Comparison of ENCODE assay signal across 35 cellular contexts in genomic region chr4:106002979-106003378, GRCh38.
"Had no signal": no experiment of that assay in that cellular context is flagged by ENCODE, and none has a peak within 500 bp of the region (broad histone marks: within the 10 kb centered on the region; RNA-seq: fewer than 3 reads in every experiment).

No MANE protein-coding gene starts in this region.

- H3K27me3 ChIP-seq: adrenal gland, breast epithelium, cardiac muscle cell, colonic mucosa had no signal

- H3K27ac Mint-ChIP-seq: activated CD4-positive, alpha-beta memory T cell treated with anti-CD3 and anti-CD28 coated beads for 36 hours; activated CD4-positive, alpha-beta T cell treated with anti-CD3 and anti-CD28 coated beads for 36 hours; activated CD4-positive, alpha-beta T cell treated with anti-CD3 and anti-CD28 coated beads, Interleukin-2, amount 10 ng/mL, durations not matched to agents 24 days and 14 days; activated CD8-positive, alpha-beta memory T cell treated with anti-CD3 and anti-CD28 coated beads, Interleukin-2, amount 10 ng/mL, durations not matched to agents 7 days and 5 days; activated CD8-positive, alpha-beta T cell treated with anti-CD3 and anti-CD28 coated beads, Interleukin-2, amount 10 ng/mL, durations not matched to agents 7 days and 5 days; activated naive CD4-positive, alpha-beta T cell treated with anti-CD3 and anti-CD28 coated beads for 36 hours; activated naive CD4-positive, alpha-beta T cell treated with anti-CD3 and anti-CD28 coated beads, Interleukin-2, amount 50 U/mL, for 24 hours; activated naive CD8-positive, alpha-beta T cell treated with anti-CD3 and anti-CD28 coated beads for 36 hours; activated naive CD8-positive, alpha-beta T cell treated with anti-CD3 and anti-CD28 coated beads, Interleukin-2, amount 50 U/mL, for 24 hours; activated T-helper 1 cell treated with anti-CD3 and anti-CD28 coated beads, Interleukin-12 subunit alpha, Interleukin-12 subunit beta, Interleukin-2, Interleukin-4 antibody, amounts not matched to agents 30 ng/mL and 10 ng/mL and 1 ng/mL, durations not matched to agents 14 hours and 24 hours and 36 hours; activated T-helper 2 cell treated with anti-CD3 and anti-CD28 coated beads, Interferon-gamma antibody, Interleukin-2, Interleukin-4, amounts not matched to agents 10 μg/mL and 5 μg/mL and 100 μg/mL, durations not matched to agents 14 hours and 24 hours and 36 hours; brain; T-helper 17 cell; T-helper 2 cell treated with Interferon-gamma antibody and Interleukin-4, amounts not matched to agents 5 μg/mL and 100 μg/mL, for 36 hours had no signal

- H3K36me3 ChIP-seq: adrenal gland, breast epithelium, cardiac muscle cell, colonic mucosa had no signal

- H3K9me3 ChIP-seq: adrenal gland, breast epithelium, colonic mucosa had no signal

- H3K4me1 ChIP-seq: adrenal gland, breast epithelium, colonic mucosa had no signal

- H3K4me3 ChIP-seq: adrenal gland, breast epithelium, cardiac muscle cell, colonic mucosa had no signal

- H3K36me3 Mint-ChIP-seq: activated CD4-positive, alpha-beta memory T cell treated with anti-CD3 and anti-CD28 coated beads for 36 hours; activated CD8-positive, alpha-beta memory T cell treated with anti-CD3 and anti-CD28 coated beads, Interleukin-2, amount 10 ng/mL, durations not matched to agents 7 days and 5 days; activated naive CD4-positive, alpha-beta T cell treated with anti-CD3 and anti-CD28 coated beads, Interleukin-2, amount 50 U/mL, for 24 hours; activated naive CD8-positive, alpha-beta T cell treated with anti-CD3 and anti-CD28 coated beads for 36 hours; brain had no signal

- H3K9me3 Mint-ChIP-seq: activated naive CD8-positive, alpha-beta T cell treated with anti-CD3 and anti-CD28 coated beads for 36 hours; activated naive CD8-positive, alpha-beta T cell treated with anti-CD3 and anti-CD28 coated beads, Interleukin-2, amount 50 U/mL, for 24 hours; activated T-helper 1 cell treated with anti-CD3 and anti-CD28 coated beads, Interleukin-12 subunit alpha, Interleukin-12 subunit beta, Interleukin-2, Interleukin-4 antibody, amounts not matched to agents 30 ng/mL and 10 ng/mL and 1 ng/mL, durations not matched to agents 14 hours and 24 hours and 36 hours; activated T-helper 2 cell treated with anti-CD3 and anti-CD28 coated beads, Interferon-gamma antibody, Interleukin-2, Interleukin-4, amounts not matched to agents 10 μg/mL and 5 μg/mL and 100 μg/mL, durations not matched to agents 14 hours and 24 hours and 36 hours; T-helper 2 cell treated with Interferon-gamma antibody and Interleukin-4, amounts not matched to agents 5 μg/mL and 100 μg/mL, for 36 hours had no signal

- H3K4me1 Mint-ChIP-seq: activated CD4-positive, alpha-beta T cell treated with anti-CD3 and anti-CD28 coated beads for 36 hours; activated CD4-positive, alpha-beta T cell treated with anti-CD3 and anti-CD28 coated beads, Interleukin-2, amount 10 ng/mL, durations not matched to agents 24 days and 14 days; activated CD8-positive, alpha-beta memory T cell treated with anti-CD3 and anti-CD28 coated beads, Interleukin-2, amount 10 ng/mL, durations not matched to agents 7 days and 5 days; activated naive CD4-positive, alpha-beta T cell treated with anti-CD3 and anti-CD28 coated beads, Interleukin-2, amount 50 U/mL, for 24 hours; activated naive CD8-positive, alpha-beta T cell treated with anti-CD3 and anti-CD28 coated beads, Interleukin-2, amount 50 U/mL, for 24 hours; brain; T-helper 17 cell had no signal

- FAIRE-seq: endometrium, endothelial cell of umbilical vein, frontal cortex had no signal

- DNase-seq: activated CD4-positive, alpha-beta memory T cell treated with anti-CD3 and anti-CD28 coated beads for 36 hours; activated CD4-positive, alpha-beta T cell treated with anti-CD3 and anti-CD28 coated beads for 36 hours; activated CD4-positive, alpha-beta T cell treated with anti-CD3 and anti-CD28 coated beads, Interleukin-2, amount 10 ng/mL, durations not matched to agents 24 days and 14 days; activated CD4-positive, CD25-positive, alpha-beta regulatory T cell; activated CD4-positive, CD25-positive, alpha-beta regulatory T cell treated with anti-CD3 and anti-CD28 coated beads, Interleukin-2, amount 50 U/mL, for 72 hours; activated CD8-positive, alpha-beta memory T cell treated with anti-CD3 and anti-CD28 coated beads, Interleukin-2, amount 10 ng/mL, durations not matched to agents 7 days and 5 days; activated CD8-positive, alpha-beta memory T cell treated with anti-CD3 and anti-CD28 coated beads, Interleukin-2, amount 50 U/mL, for 4 hours; activated CD8-positive, alpha-beta T cell treated with anti-CD3 and anti-CD28 coated beads, Interleukin-2, amount 10 ng/mL, durations not matched to agents 7 days and 5 days; activated effector memory CD4-positive, alpha-beta T cell treated with anti-CD3 and anti-CD28 coated beads, Interleukin-2, amount 50 U/mL, for 16 hours; activated naive CD4-positive, alpha-beta T cell treated with anti-CD3 and anti-CD28 coated beads for 36 hours; activated naive CD8-positive, alpha-beta T cell treated with anti-CD3 and anti-CD28 coated beads for 36 hours; activated naive CD8-positive, alpha-beta T cell treated with anti-CD3 and anti-CD28 coated beads, Interleukin-2, amount 50 U/mL, for 24 hours; activated T-cell treated with anti-CD3 and anti-CD28 coated beads, Interleukin-2, amount 50 U/mL, for 1 hour; activated T-cell treated with anti-CD3 and anti-CD28 coated beads, Interleukin-2, amount 50 U/mL, for 48 hours; adrenal gland; amygdala; aorta; central memory CD4-positive, alpha-beta T cell; cerebellar nuclear complex; colonic mucosa; effector CD8-positive, alpha-beta T cell; foreskin fibroblast; T-helper 1 cell; T-helper 17 cell had no signal

- H3K27me3 Mint-ChIP-seq: activated CD4-positive, alpha-beta memory T cell treated with anti-CD3 and anti-CD28 coated beads for 36 hours; activated CD4-positive, alpha-beta T cell treated with anti-CD3 and anti-CD28 coated beads for 36 hours; activated CD4-positive, alpha-beta T cell treated with anti-CD3 and anti-CD28 coated beads, Interleukin-2, amount 10 ng/mL, durations not matched to agents 24 days and 14 days; activated CD8-positive, alpha-beta memory T cell treated with anti-CD3 and anti-CD28 coated beads, Interleukin-2, amount 10 ng/mL, durations not matched to agents 7 days and 5 days; activated naive CD4-positive, alpha-beta T cell treated with anti-CD3 and anti-CD28 coated beads, Interleukin-2, amount 50 U/mL, for 24 hours; activated naive CD8-positive, alpha-beta T cell treated with anti-CD3 and anti-CD28 coated beads for 36 hours; activated naive CD8-positive, alpha-beta T cell treated with anti-CD3 and anti-CD28 coated beads, Interleukin-2, amount 50 U/mL, for 24 hours; T-helper 17 cell had no signal

- H3K27ac ChIP-seq: adrenal gland, breast epithelium, cardiac muscle cell, colonic mucosa, epithelial cell of prostate had no signal

- H3K4me3 Mint-ChIP-seq: activated CD4-positive, alpha-beta memory T cell treated with anti-CD3 and anti-CD28 coated beads for 36 hours; activated CD4-positive, alpha-beta T cell treated with anti-CD3 and anti-CD28 coated beads for 36 hours; activated CD4-positive, alpha-beta T cell treated with anti-CD3 and anti-CD28 coated beads, Interleukin-2, amount 10 ng/mL, durations not matched to agents 24 days and 14 days; activated CD8-positive, alpha-beta memory T cell treated with anti-CD3 and anti-CD28 coated beads, Interleukin-2, amount 10 ng/mL, durations not matched to agents 7 days and 5 days; activated CD8-positive, alpha-beta T cell treated with anti-CD3 and anti-CD28 coated beads, Interleukin-2, amount 10 ng/mL, durations not matched to agents 7 days and 5 days; activated naive CD4-positive, alpha-beta T cell treated with anti-CD3 and anti-CD28 coated beads for 36 hours; activated naive CD4-positive, alpha-beta T cell treated with anti-CD3 and anti-CD28 coated beads, Interleukin-2, amount 50 U/mL, for 24 hours; activated naive CD8-positive, alpha-beta T cell treated with anti-CD3 and anti-CD28 coated beads for 36 hours; activated naive CD8-positive, alpha-beta T cell treated with anti-CD3 and anti-CD28 coated beads, Interleukin-2, amount 50 U/mL, for 24 hours; activated T-helper 1 cell treated with anti-CD3 and anti-CD28 coated beads, Interleukin-12 subunit alpha, Interleukin-12 subunit beta, Interleukin-2, Interleukin-4 antibody, amounts not matched to agents 30 ng/mL and 10 ng/mL and 1 ng/mL, durations not matched to agents 14 hours and 24 hours and 36 hours; brain; T-helper 17 cell; T-helper 2 cell treated with Interferon-gamma antibody and Interleukin-4, amounts not matched to agents 5 μg/mL and 100 μg/mL, for 36 hours had no signal
